2 cellular contexts compared by ENCODE assay signal in genomic region chr15:40449275-40449674, GRCh38.
A peak's percentile ranks its signal among the peaks of the same experiment; 100 is the strongest.
TF ChIP-seq lines count a peak whose summit lies in the region.

No MANE protein-coding gene starts in this region.

TF ChIP-seq in HepG2, 621 proteins besides CTCF, POLR2A, EP300 and RAD21:
- TF ChIP-seq ZNF121 (CRISPR knock-in tag; IDR thresholded peaks at IDR 0.05) (0 out of 2 replicates have a peak, but pooled peaks have one; percentile 20), ZNF512B (CRISPR knock-in tag; IDR thresholded peaks at IDR 0.05; ENCODE audit: borderline replicate concordance) (no peak), FOSL2 (CRISPR knock-in tag; IDR thresholded peaks at IDR 0.05) (peak; percentile 78)

TF ChIP-seq in SK-N-SH treated with all-trans-retinoic acid at 6 μM for 48 hours, 23 proteins besides CTCF, POLR2A, EP300 and RAD21:
- TF ChIP-seq BACH2 (CRISPR knock-in tag; IDR thresholded peaks at IDR 0.05; ENCODE audit: borderline replicate concordance) (no peak), ESRRG (CRISPR knock-in tag; IDR thresholded peaks at IDR 0.05) (no peak), TCF4 (CRISPR knock-in tag; IDR thresholded peaks at IDR 0.05; ENCODE audit: borderline replicate concordance) (no peak), ZNF70 (CRISPR knock-in tag; IDR thresholded peaks at IDR 0.05) (no peak), CREB5 (CRISPR knock-in tag; IDR thresholded peaks at IDR 0.05; ENCODE audit: low read depth) (no peak), GLIS3 (CRISPR knock-in tag; IDR thresholded peaks at IDR 0.05) (no peak), ZFP30 (CRISPR knock-in tag; IDR thresholded peaks at IDR 0.05) (no peak), SNAI2 (CRISPR knock-in tag; IDR thresholded peaks at IDR 0.05) (no peak)
